In the genomic region with DNA sequence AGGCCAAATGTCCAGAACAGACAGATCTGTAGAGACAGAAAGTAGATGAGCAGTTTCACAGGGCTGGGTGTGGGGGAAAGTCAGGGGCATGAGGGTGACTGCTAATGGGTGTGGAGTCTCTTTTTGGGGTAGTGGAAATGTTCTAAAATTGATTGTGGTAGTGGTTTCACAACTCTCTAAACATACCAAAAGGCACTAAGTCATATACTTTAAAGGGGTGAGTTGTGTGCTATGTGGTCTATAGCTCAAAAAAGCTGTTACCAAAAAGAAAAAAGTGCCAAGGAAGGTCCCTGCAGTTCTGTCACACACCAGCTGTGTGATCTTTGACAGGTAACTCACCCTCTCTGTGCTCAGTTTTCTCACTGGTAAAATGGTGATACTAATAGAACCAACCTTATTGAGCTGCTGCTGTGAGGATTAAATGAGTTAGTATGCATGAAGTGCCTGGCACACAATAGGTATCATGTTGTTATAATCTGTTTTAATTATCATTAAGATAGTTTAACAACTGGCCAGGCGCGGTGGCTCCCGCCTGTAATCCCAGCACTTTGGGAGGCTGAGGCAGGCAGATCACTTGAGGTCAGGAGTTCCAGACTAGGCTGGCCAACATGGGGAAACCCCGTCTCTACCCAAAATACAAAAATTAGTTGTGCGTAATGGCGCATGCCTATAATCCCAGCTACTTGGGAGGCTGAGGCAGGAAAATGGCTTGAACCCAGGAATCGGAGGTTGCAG, we compare ENCODE assay signal across 11 cellular contexts. TPM values are rescaled to one million over a fixed set of nuclear protein-coding genes. Genes with fewer than 3 reads are reported as not detected.
DNase-seq lines count a peak whose midpoint lies in the region; ATAC-seq, FAIRE-seq and TF ChIP-seq lines count a peak whose summit lies in the region.
"Had no signal": no experiment of that assay in that cellular context is flagged by ENCODE, and none has a peak within 500 bp of the region (broad histone marks: within the 10 kb centered on the region; RNA-seq: fewer than 3 reads in every experiment).

No MANE protein-coding gene starts in this region.

- ATAC-seq in GM19351 (IDR thresholded peaks at IDR 0.05; ENCODE audit: unreplicated experiment) (peak; percentile 77), HG03565 (IDR thresholded peaks at IDR 0.05; ENCODE audit: unreplicated experiment) (peak; percentile 84)
- ATAC-seq in effector memory CD8-positive, alpha-beta T cell (replicated peaks), result peak; percentile 95

- H3K27me3 Mint-ChIP-seq in effector memory CD8-positive, alpha-beta T cell, result peaks cover 0 to under 1% of the 10 kb centered on the region in 2 donors
- H3K27me3 Mint-ChIP-seq in nephron progenitor cell (ENCODE audit: low read depth, poor library complexity), result peaks cover 16% of the 10 kb centered on the region

- peak overlapping the region; percentile 94 for H3K27ac Mint-ChIP-seq in effector memory CD8-positive, alpha-beta T cell
- H3K27ac Mint-ChIP-seq in nephron progenitor cell, result no peak overlapping the region

- H3K9me3 Mint-ChIP-seq in effector memory CD8-positive, alpha-beta T cell, result no peaks in the 10 kb centered on the region
- peaks cover 7% of the 10 kb centered on the region for H3K9me3 Mint-ChIP-seq in nephron progenitor cell

- TF ChIP-seq CTCF in nephron progenitor cell (IDR thresholded peaks at IDR 0.05), result no peak

- H3K36me3 Mint-ChIP-seq in effector memory CD8-positive, alpha-beta T cell (ENCODE audit: insufficient read depth), result peaks cover 8% of the 10 kb centered on the region
- H3K36me3 Mint-ChIP-seq in nephron progenitor cell (ENCODE audit: low read depth), result no peaks in the 10 kb centered on the region

- H3K4me3 Mint-ChIP-seq in effector memory CD8-positive, alpha-beta T cell, result peak overlapping the region; percentile 69 to 75
- no peak overlapping the region for H3K4me3 Mint-ChIP-seq in nephron progenitor cell

- FAIRE-seq in GM12891 (lab: Jason Lieb, UNC), result peak; percentile 94
- FAIRE-seq: H54 had no signal

- no peak for TF ChIP-seq POLR2A in GM12891 (IDR thresholded peaks at IDR 0.05; ENCODE audit: low read depth, low read length)

- H3K4me1 Mint-ChIP-seq in effector memory CD8-positive, alpha-beta T cell (ENCODE audit: low read depth in 2 of 2), result peaks cover 34 to 36% of the 10 kb centered on the region in 2 donors
- no peaks in the 10 kb centered on the region for H3K4me1 Mint-ChIP-seq in nephron progenitor cell

- peak; percentile 57 for DNase-seq in GM12891 (ENCODE audit: insufficient read length, low spot score)
- DNase-seq in effector memory CD8-positive, alpha-beta T cell, result peak; percentile 21 to 51 (median 31)
- no peak for DNase-seq in HUDEP-2 (lab: John Stamatoyannopoulos, UW; ENCODE audit: unreplicated experiment in 76 of 76)
- DNase-seq in GM19238 (ENCODE audit: insufficient read length, low spot score), result no peak
- DNase-seq in nephron progenitor cell, result no peak
- DNase-seq in NCI-H526 treated with DMSO at 0.1 percent for 48 hours (lab: John Stamatoyannopoulos, UW), result no peak
- DNase-seq: NCI-H1048 had no signal

TF ChIP-seq in GM12891, 5 proteins besides CTCF, POLR2A, EP300 and RAD21:
- no peak for TF ChIP-seq TAF1 (IDR thresholded peaks at IDR 0.05; ENCODE audit: low read depth, low read length)
- TF ChIP-seq POU2F2 (IDR thresholded peaks at IDR 0.05; ENCODE audit: low read depth, low read length), result no peak
- no peak for TF ChIP-seq PAX5 (IDR thresholded peaks at IDR 0.05; ENCODE audit: insufficient read depth, low read length, severe bottlenecking)
- no peak for TF ChIP-seq POLR2AphosphoS5 (IDR thresholded peaks at IDR 0.05; ENCODE audit: low read depth, low read length)
- no peak for TF ChIP-seq SPI1 (IDR thresholded peaks at IDR 0.05; ENCODE audit: low read depth, low read length)

RNA-seq across cellular contexts. Expression of a gene that starts 10.3 kb away (rescaled TPM):
- polyA plus RNA-seq in GM12891 (2012; ENCODE audit: low read depth, missing spikeins), result 4.5 TPM
- polyA plus RNA-seq: cardiac muscle cell had no signal

RNA-seq across cellular contexts. Expression of a gene that starts 27.8 kb away (rescaled TPM):
- polyA plus RNA-seq in GM12891 (2012; ENCODE audit: low read depth, missing spikeins), result not detected
- polyA plus RNA-seq: cardiac muscle cell had no signal

Comparison
In these comparisons a context has a peak if more than half of its experiments do, and no peak if none do; other contexts are left out.
1. DNase-seq: peak in GM12891 (single experiment) and effector memory CD8-positive, alpha-beta T cell (3 of 3); none in HUDEP-2 (0 of 76), GM19238 (single experiment), nephron progenitor cell (single experiment) and NCI-H526 treated with DMSO at 0.1 percent for 48 hours (single experiment).
2. Peak in every context shown above with its lines, with median percentiles within 50 percentile points of each other: ATAC-seq.